Comparison of ENCODE assay signal across 25 cellular contexts in genomic region chr7:137040745-137041144, GRCh38.
A peak's percentile ranks its signal among the peaks of the same experiment; 100 is the strongest.
DNase-seq lines count a peak whose midpoint lies in the region; ATAC-seq and TF ChIP-seq lines count a peak whose summit lies in the region.
"Had no signal": no experiment of that assay in that cellular context is flagged by ENCODE, and none has a peak within 500 bp of the region (broad histone marks: within the 10 kb centered on the region; RNA-seq: fewer than 3 reads in every experiment).

No MANE protein-coding gene starts in this region.

- H3K23ac ChIP-seq in IMR-90 (ENCODE audit: low read depth, low read length) = no peak overlapping the region

- dilution Hi-C loops in IMR-90 (cut with HindIII; ENCODE audit: low sequenced_read_pairs, unreplicated experiment) = no loop called here

- H2BK5ac ChIP-seq in IMR-90 (ENCODE audit: low read depth, low read length, poor library complexity, severe bottlenecking) = no peak overlapping the region

- no peaks in the 10 kb centered on the region for H3K4me1 Mint-ChIP-seq in glutamatergic neuron (ENCODE audit: low read depth, unreplicated experiment)

- H4K8ac ChIP-seq in IMR-90 (ENCODE audit: low read depth in 2 of 2, low read length in 2 of 2) = no peak overlapping the region

- H3K4ac ChIP-seq in IMR-90 (ENCODE audit: low read depth, low read length) = no peak overlapping the region

- no peaks in the 10 kb centered on the region for H4K20me1 ChIP-seq in IMR-90 (ENCODE audit: insufficient read depth, low read length)
- no peaks in the 10 kb centered on the region for H4K20me1 ChIP-seq in fibroblast of lung (ENCODE audit: control insufficient read depth, extremely low read depth, insufficient read depth, low read length)
- no peaks in the 10 kb centered on the region for H4K20me1 ChIP-seq in smooth muscle cell (ENCODE audit: low read depth)
- H4K20me1 ChIP-seq: BLaER1 treated with 17β-estradiol and CSF1 and Interleukin-3, amounts not matched to agents 10 nM and 100 nM had no signal

- H3K79me2 ChIP-seq in fibroblast of lung (ENCODE audit: control insufficient read depth, insufficient read depth, low read length) = no peaks in the 10 kb centered on the region
- no peaks in the 10 kb centered on the region for H3K79me2 ChIP-seq in smooth muscle cell (ENCODE audit: low read depth)

- H3K36me3 ChIP-seq in IMR-90 (ENCODE audit: control insufficient read depth, insufficient read depth, low read length) (no peaks in the 10 kb centered on the region), fibroblast of lung (ENCODE audit: control insufficient read depth, insufficient read depth, low read length) (no peaks in the 10 kb centered on the region), smooth muscle cell (ENCODE audit: low read depth) (no peaks in the 10 kb centered on the region)
- H3K36me3 ChIP-seq: BLaER1 treated with 17β-estradiol and CSF1 and Interleukin-3, amounts not matched to agents 10 nM and 100 nM; HAP-1; MG63 had no signal

- no peak overlapping the region for H3K14ac ChIP-seq in IMR-90 (replicated peaks; ENCODE audit: low read depth, low read length)

- no peaks in the 10 kb centered on the region for H3K27me3 Mint-ChIP-seq in glutamatergic neuron (ENCODE audit: unreplicated experiment)
- H3K27me3 Mint-ChIP-seq: CD4-positive, alpha-beta T cell had no signal

- no peak overlapping the region for H4K5ac ChIP-seq in IMR-90 (ENCODE audit: low read depth, low read length)

- no peaks in the 10 kb centered on the region for H3F3A ChIP-seq in smooth muscle cell (ENCODE audit: low read depth)

- H3K9me3 Mint-ChIP-seq in glutamatergic neuron (ENCODE audit: unreplicated experiment) = peaks cover 2% of the 10 kb centered on the region
- H3K9me3 Mint-ChIP-seq: HFFc6 had no signal

- H3K4me3 ChIP-seq in IMR-90 (ENCODE audit: insufficient read depth, low read depth, low read length) (no peak overlapping the region), fibroblast of lung (replicated peaks in 1 of 4; ENCODE audit: control extremely low read depth in 1 of 4, insufficient read depth in 1 of 4, low read depth in 3 of 4, low read length in 4 of 4) (no peak overlapping the region), smooth muscle cell (no peak overlapping the region)
- H3K4me3 ChIP-seq: A549; BLaER1 treated with 17β-estradiol and CSF1 and Interleukin-3, amounts not matched to agents 10 nM and 100 nM; HAP-1; MG63 had no signal

- H3K18ac ChIP-seq in IMR-90 (ENCODE audit: low read depth, low read length) = no peak overlapping the region

- in situ Hi-C loops in IMR-90 (cut with MboI; ENCODE audit: low sequenced_read_pairs) = no loop called here

- no peaks in the 10 kb centered on the region for H3K36me3 Mint-ChIP-seq in glutamatergic neuron (ENCODE audit: unreplicated experiment)

- peak overlapping the region; percentile 26; the same call in 1 of the 2 replicates for H2BK20ac ChIP-seq in IMR-90 (ENCODE audit: low read depth, low read length)

- CTCF ChIA-PET in IMR-90 (lab: Yijun Ruan, JAX) = no interaction called here

- H2BK120ac ChIP-seq in IMR-90 (ENCODE audit: low read depth, low read length) = no peak overlapping the region

- no peak overlapping the region for H3K27ac ChIP-seq in IMR-90 (ENCODE audit: insufficient read depth, low read length)
- H3K27ac ChIP-seq in fibroblast of lung (ENCODE audit: insufficient read depth, low read length) = no peak overlapping the region
- H3K27ac ChIP-seq in smooth muscle cell (ENCODE audit: low read depth) = no peak overlapping the region
- H3K27ac ChIP-seq: A549; BLaER1 treated with 17β-estradiol and CSF1 and Interleukin-3, amounts not matched to agents 10 nM and 100 nM had no signal

- ATAC-seq in IMR-90 (ENCODE audit: low read depth) (no peak), HG03457 (IDR thresholded peaks at IDR 0.05; ENCODE audit: unreplicated experiment) (no peak), GM19035 (IDR thresholded peaks at IDR 0.05; ENCODE audit: unreplicated experiment) (no peak)
- ATAC-seq: A549, Panc1 had no signal

- no peak for TF ChIP-seq RAD21 in IMR-90 (IDR thresholded peaks at IDR 0.05; ENCODE audit: low read length)

- no peak overlapping the region for H4K91ac ChIP-seq in IMR-90 (ENCODE audit: insufficient read depth, low read depth, low read length)

- DNase-seq in IMR-90 = no peak
- DNase-seq in RPMI7951 (ENCODE audit: low read depth) = peak; percentile 51
- DNase-seq in fibroblast of lung (ENCODE audit: low read depth in 2 of 2) = peak; percentile 26 to 48
- no peak for DNase-seq in smooth muscle cell (lab: John Stamatoyannopoulos, UW; ENCODE audit: unreplicated experiment)
- no peak for DNase-seq in glutamatergic neuron
- DNase-seq: AML-193; CD4-positive, alpha-beta T cell; GOT3; HFFc6; KBM-7; MG63; NCI-H1105 treated with DMSO at 0.1 percent for 48 hours; NCI-H146; NCI-H2029; NCI-H446 treated with DMSO at 0.1 percent for 48 hours; NCI-H526; NCI-H82; SIG-M5; SK-N-SH had no signal

- H3K4me2 ChIP-seq in IMR-90 (ENCODE audit: low read depth, low read length) (no peak overlapping the region), fibroblast of lung (ENCODE audit: extremely low read depth, insufficient read depth, low read length) (no peak overlapping the region), smooth muscle cell (no peak overlapping the region)
- H3K4me2 ChIP-seq: A549; BLaER1 treated with 17β-estradiol and CSF1 and Interleukin-3, amounts not matched to agents 10 nM and 100 nM; SK-N-SH had no signal

- no peak overlapping the region for H3K56ac ChIP-seq in IMR-90 (ENCODE audit: extremely low read depth, insufficient read depth, low read length)

- H3K27me3 ChIP-seq in IMR-90 (ENCODE audit: control insufficient read depth, insufficient read depth, low read length) = no peaks in the 10 kb centered on the region
- H3K27me3 ChIP-seq in fibroblast of lung (ENCODE audit: control insufficient read depth, insufficient read depth, low read length) = no peaks in the 10 kb centered on the region
- H3K27me3 ChIP-seq in smooth muscle cell (ENCODE audit: low read depth) = no peaks in the 10 kb centered on the region
- H3K27me3 ChIP-seq: BLaER1 treated with 17β-estradiol and CSF1 and Interleukin-3, amounts not matched to agents 10 nM and 100 nM; MG63 had no signal

- H3K9ac ChIP-seq in IMR-90 (ENCODE audit: low read depth, low read length) = no peak overlapping the region
- no peak overlapping the region for H3K9ac ChIP-seq in fibroblast of lung (ENCODE audit: insufficient read depth, low read length)
- no peak overlapping the region for H3K9ac ChIP-seq in smooth muscle cell (ENCODE audit: low read depth)
- H3K9ac ChIP-seq: BLaER1 treated with 17β-estradiol and CSF1 and Interleukin-3, amounts not matched to agents 10 nM and 100 nM; SK-N-SH had no signal

- intact Hi-C loops in IMR-90 (cut with micrococcal nuclease) = no loop called here

- H2AK5ac ChIP-seq in IMR-90 (ENCODE audit: low read depth, low read length) = peak overlapping the region; percentile 5; the same call in 1 of the 2 replicates

- H3K4me1 ChIP-seq in IMR-90 (ENCODE audit: control insufficient read depth, insufficient read depth, low read length) (no peaks in the 10 kb centered on the region; the same call in 1 of the 2 replicates), fibroblast of lung (ENCODE audit: control insufficient read depth, extremely low read depth, insufficient read depth, low read length) (no peaks in the 10 kb centered on the region), smooth muscle cell (ENCODE audit: low read depth) (no peaks in the 10 kb centered on the region)
- H3K4me1 ChIP-seq: A549; BLaER1 treated with 17β-estradiol and CSF1 and Interleukin-3, amounts not matched to agents 10 nM and 100 nM; HAP-1 had no signal

- POLR2A ChIA-PET in IMR-90 (lab: Charles Lee; ENCODE audit: unreplicated experiment) = no interaction called here

- no peak overlapping the region for H2AK9ac ChIP-seq in IMR-90 (replicated peaks; ENCODE audit: low read depth, low read length, poor library complexity)

- no peak overlapping the region for H2BK15ac ChIP-seq in IMR-90 (ENCODE audit: low read depth, low read length)

- H3K79me1 ChIP-seq in IMR-90 (ENCODE audit: low read depth in 1 of 2, low read length in 2 of 2) = no peaks in the 10 kb centered on the region

- no peak for TF ChIP-seq POLR2A in IMR-90 (IDR thresholded peaks at IDR 0.05; ENCODE audit: low read depth, low read length)

- no peaks in the 10 kb centered on the region for H3K9me1 ChIP-seq in IMR-90 (ENCODE audit: insufficient read depth, low read length)

- H3K4me3 Mint-ChIP-seq in glutamatergic neuron (ENCODE audit: unreplicated experiment) = no peak overlapping the region
- H3K4me3 Mint-ChIP-seq: CD4-positive, alpha-beta T cell; HFFc6 had no signal

- no peak overlapping the region for H3K27ac Mint-ChIP-seq in glutamatergic neuron (ENCODE audit: unreplicated experiment)
- H3K27ac Mint-ChIP-seq: CD4-positive, alpha-beta T cell; HFFc6 had no signal

- 60% methylated on average over 1 of the region's 7 CpGs; no CpG with 5 or more reads in 1 of the 2 experiments for WGBS in IMR-90 (ENCODE audit: extremely low coverage in 2 of 2, insufficient read length in 1 of 2), 2 experiments
- 26% methylated on average over 7 of the region's 7 CpGs for WGBS in smooth muscle cell (ENCODE audit: low lambda C conversion rate)

- no TSS peak for BruUV-seq in IMR-90 (replicated peaks; lab: Mats Ljungman, UMichigan)

- H2AFZ ChIP-seq in IMR-90 (replicated peaks; ENCODE audit: low read length, poor library complexity) = no peak overlapping the region
- peak overlapping the region; percentile 21 for H2AFZ ChIP-seq in fibroblast of lung (ENCODE audit: low read length)
- H2AFZ ChIP-seq in smooth muscle cell (ENCODE audit: low read depth) = peak overlapping the region; percentile 7

- H3K9me3 ChIP-seq in IMR-90 (ENCODE audit: control insufficient read depth, insufficient read depth, low read length) = no peaks in the 10 kb centered on the region
- no peaks in the 10 kb centered on the region for H3K9me3 ChIP-seq in fibroblast of lung (ENCODE audit: control insufficient read depth, insufficient read depth, low read depth, low read length)
- no peaks in the 10 kb centered on the region for H3K9me3 ChIP-seq in smooth muscle cell (replicated peaks; ENCODE audit: low read depth)
- H3K9me3 ChIP-seq: A549, HAP-1, MG63, SK-N-SH had no signal

- TF ChIP-seq CTCF in IMR-90 (conservative IDR thresholded peaks at IDR 0.05; ENCODE audit: low read depth, low read length) = no peak
- TF ChIP-seq CTCF in fibroblast of lung (conservative IDR thresholded peaks at IDR 0.05 in 1 of 2, IDR thresholded peaks at IDR 0.05 in 1 of 2; ENCODE audit: low read depth in 1 of 2, low read length in 2 of 2) = no peak
- TF ChIP-seq CTCF in smooth muscle cell (IDR thresholded peaks at IDR 0.05; ENCODE audit: borderline replicate concordance, insufficient read depth, poor library complexity, severe bottlenecking) = no peak
- no peak for TF ChIP-seq CTCF in glutamatergic neuron (IDR thresholded peaks at IDR 0.05; ENCODE audit: partially characterized antibody, unreplicated experiment)

TF ChIP-seq in IMR-90, 13 proteins besides CTCF, POLR2A, EP300 and RAD21:
- TF ChIP-seq RCOR1 (IDR thresholded peaks at IDR 0.05; ENCODE audit: insufficient replicate concordance, low read length) (no peak), RFX5 (IDR thresholded peaks at IDR 0.05; ENCODE audit: low read depth, low read length) (no peak), CEBPB (IDR thresholded peaks at IDR 0.05; ENCODE audit: low read depth, low read length) (no peak), BHLHE40 (IDR thresholded peaks at IDR 0.05; ENCODE audit: low read depth, low read length) (no peak)

Comparison
In these comparisons a context has a peak if more than half of its experiments do, and no peak if none do; other contexts are left out.
1. DNase-seq: peak in RPMI7951 (single experiment) and fibroblast of lung (2 of 2); none in IMR-90 (single experiment), smooth muscle cell (single experiment) and glutamatergic neuron (single experiment).